Comparison of ENCODE assay signal across 8 cellular contexts in genomic region chr17:10618202-10618635, GRCh38. TPM values are rescaled to one million over a fixed set of nuclear protein-coding genes. Genes with fewer than 3 reads are reported as not detected.
DNase-seq lines count a peak whose midpoint lies in the region; ATAC-seq, FAIRE-seq and TF ChIP-seq lines count a peak whose summit lies in the region.

No MANE protein-coding gene starts in this region.

- H2BK120ac ChIP-seq in mesenchymal stem cell (ENCODE audit: low read depth, low read length): no peak overlapping the region

- TF ChIP-seq POLR2A in GM12892 (IDR thresholded peaks at IDR 0.05; ENCODE audit: low read depth, low read length): no peak

- no peak overlapping the region for H2BK5ac ChIP-seq in mesenchymal stem cell (ENCODE audit: low read depth, low read length, poor library complexity, severe bottlenecking)

- H3K18ac ChIP-seq in mesenchymal stem cell (ENCODE audit: low read depth in 1 of 2, low read length in 2 of 2): peak overlapping the region in 1 of 2 experiments; percentile 0

- peak overlapping the region; percentile 28 for H4K91ac ChIP-seq in mesenchymal stem cell (ENCODE audit: low read length)

- DNase-seq in GM12892 (ENCODE audit: insufficient read length) (peak; percentile 73), NCI-H446 treated with DMSO at 0.1 percent for 48 hours (lab: John Stamatoyannopoulos, UW) (peak; percentile 26), ecto neural progenitor cell (ENCODE audit: low spot score) (peak; percentile 87), mesenchymal stem cell (peak; percentile 77)
- DNase-seq in activated CD4-positive, alpha-beta T cell treated with anti-CD3 and anti-CD28 coated beads, Interleukin-2, amount 10 ng/mL, durations not matched to agents 7 days and 5 days: peak; percentile 66
- peak; percentile 14 to 21 for DNase-seq in stimulated activated CD8-positive, alpha-beta memory T cell treated with anti-CD3 and anti-CD28 coated beads, Interleukin-2, amount 100 ng/mL, for 1 hour (ENCODE audit: low read depth in 2 of 2)

- H3K9me3 Mint-ChIP-seq in activated CD4-positive, alpha-beta T cell treated with anti-CD3 and anti-CD28 coated beads, Interleukin-2, amount 10 ng/mL, durations not matched to agents 7 days and 5 days: no peaks in the 10 kb centered on the region

- FAIRE-seq in GM12892 (lab: Jason Lieb, UNC): peak; percentile 89

- H3K27me3 Mint-ChIP-seq in activated CD4-positive, alpha-beta T cell treated with anti-CD3 and anti-CD28 coated beads, Interleukin-2, amount 10 ng/mL, durations not matched to agents 7 days and 5 days: no peaks in the 10 kb centered on the region

- POLR2A ChIA-PET in activated CD4-positive, alpha-beta T cell treated with anti-CD3 and anti-CD28 coated beads, Interleukin-2, amount 10 ng/mL, durations not matched to agents 7 days and 5 days (lab: Charles Lee): no interaction called here

- H2BK15ac ChIP-seq in mesenchymal stem cell (ENCODE audit: low read depth, poor library complexity, severe bottlenecking): no peak overlapping the region

- no peaks in the 10 kb centered on the region for H3K36me3 ChIP-seq in mesenchymal stem cell (ENCODE audit: control insufficient read depth in 1 of 2, insufficient read depth in 2 of 2, low read depth in 1 of 2, low read length in 2 of 2)

- TF ChIP-seq CTCF in 22Rv1 (IDR thresholded peaks at IDR 0.05): peak; percentile 93

- ATAC-seq in HG02884 (IDR thresholded peaks at IDR 0.05; ENCODE audit: unreplicated experiment): peak; percentile 68

- H3K27ac ChIP-seq in 22Rv1: no peak overlapping the region
- no peak overlapping the region for H3K27ac ChIP-seq in mesenchymal stem cell (ENCODE audit: low read length, poor library complexity, severe bottlenecking)

- peak overlapping the region; percentile 46 for H4K8ac ChIP-seq in mesenchymal stem cell (ENCODE audit: low read length)

- peaks cover 2% of the 10 kb centered on the region for H3K4me1 Mint-ChIP-seq in activated CD4-positive, alpha-beta T cell treated with anti-CD3 and anti-CD28 coated beads, Interleukin-2, amount 10 ng/mL, durations not matched to agents 7 days and 5 days

- no peak overlapping the region for H2AFZ ChIP-seq in mesenchymal stem cell (ENCODE audit: low read depth, low read length)

- H2BK12ac ChIP-seq in mesenchymal stem cell (ENCODE audit: low read length in 2 of 2): no peak overlapping the region

- CTCF ChIA-PET in activated CD4-positive, alpha-beta T cell treated with anti-CD3 and anti-CD28 coated beads, Interleukin-2, amount 10 ng/mL, durations not matched to agents 7 days and 5 days (lab: Charles Lee): interaction anchor here (0.7 to 1.3 kb wide), 3 partner anchors 12 to 226 kb away, joined by 3 to 5 read pairs (median 4); no protein-coding TSS in a partner anchor

- no peaks in the 10 kb centered on the region for H3K36me3 Mint-ChIP-seq in activated CD4-positive, alpha-beta T cell treated with anti-CD3 and anti-CD28 coated beads, Interleukin-2, amount 10 ng/mL, durations not matched to agents 7 days and 5 days (ENCODE audit: low read depth)

- no peak overlapping the region for H3K4me2 ChIP-seq in mesenchymal stem cell (ENCODE audit: low read length, poor library complexity, severe bottlenecking)

- peaks cover 2% of the 10 kb centered on the region for H3K4me1 ChIP-seq in mesenchymal stem cell (ENCODE audit: control insufficient read depth, insufficient read depth, low read depth, low read length)

- H3K23ac ChIP-seq in mesenchymal stem cell (ENCODE audit: low read length in 2 of 2): no peak overlapping the region

- WGBS in mesenchymal stem cell: 33% methylated on average over 6 of the region's 7 CpGs

- H3K79me1 ChIP-seq in mesenchymal stem cell (replicated peaks; ENCODE audit: low read length, poor library complexity, severe bottlenecking): no peaks in the 10 kb centered on the region

- H3K9me3 ChIP-seq in mesenchymal stem cell (ENCODE audit: control insufficient read depth, low read length): no peaks in the 10 kb centered on the region

- H3K4me3 ChIP-seq in mesenchymal stem cell (ENCODE audit: insufficient read depth in 1 of 2, low read depth in 1 of 2, low read length in 2 of 2): no peak overlapping the region

- H3K4me3 Mint-ChIP-seq in activated CD4-positive, alpha-beta T cell treated with anti-CD3 and anti-CD28 coated beads, Interleukin-2, amount 10 ng/mL, durations not matched to agents 7 days and 5 days: no peak overlapping the region

- H3K27ac Mint-ChIP-seq in activated CD4-positive, alpha-beta T cell treated with anti-CD3 and anti-CD28 coated beads, Interleukin-2, amount 10 ng/mL, durations not matched to agents 7 days and 5 days: peak overlapping the region; percentile 41

- H3K4ac ChIP-seq in mesenchymal stem cell (ENCODE audit: low read depth in 1 of 2, low read length in 2 of 2): no peak overlapping the region

- H3K9ac ChIP-seq in mesenchymal stem cell (ENCODE audit: low read length): no peak overlapping the region

- H3K27me3 ChIP-seq in mesenchymal stem cell (ENCODE audit: control insufficient read depth in 1 of 2, insufficient read depth in 1 of 2, low read length in 2 of 2): peaks cover 0 to 3% of the 10 kb centered on the region in 2 experiments

- H3K14ac ChIP-seq in mesenchymal stem cell (ENCODE audit: low read length in 2 of 2): no peak overlapping the region

- H2AK5ac ChIP-seq in mesenchymal stem cell (ENCODE audit: low read length, severe bottlenecking): no peak overlapping the region

RNA-seq across cellular contexts. Expression of gene MYH3, which starts 38.9 kb away (rescaled TPM):
- 1.3 TPM for polyA plus RNA-seq in GM12892 (2012; ENCODE audit: missing spikeins)
- 1 to 10 TPM; 3.9 to 5.5 TPM for total RNA-seq in activated CD4-positive, alpha-beta T cell treated with anti-CD3 and anti-CD28 coated beads, Interleukin-2, amount 10 ng/mL, durations not matched to agents 7 days and 5 days
- 0.33 TPM for polyA plus RNA-seq in mesenchymal stem cell (2013, experiment 1 of 2)
- 0.25 TPM for polyA plus RNA-seq in mesenchymal stem cell (2013, experiment 2 of 2)

Comparison
In these comparisons a context has a peak if more than half of its experiments do, and no peak if none do; other contexts are left out.
1. DNase-seq: peak in every context shown above with its lines; median percentile 87 in ecto neural progenitor cell; 77 in mesenchymal stem cell; 73 in GM12892; 66 in activated CD4-positive, alpha-beta T cell treated with anti-CD3 and anti-CD28 coated beads, Interleukin-2, amount 10 ng/mL, durations not matched to agents 7 days and 5 days; 26 in NCI-H446 treated with DMSO at 0.1 percent for 48 hours; 18 in stimulated activated CD8-positive, alpha-beta memory T cell treated with anti-CD3 and anti-CD28 coated beads, Interleukin-2, amount 100 ng/mL, for 1 hour.